Comparison of ENCODE assay signal across 2 cellular contexts in genomic region chr1:145799806-145800205, GRCh38.
TF ChIP-seq lines count a peak whose summit lies in the region.

No MANE protein-coding gene starts in this region.

TF ChIP-seq in HEK293, 187 proteins besides CTCF, POLR2A, EP300 and RAD21:
- TF ChIP-seq ZNF501 (tag by site-specific recombination; IDR thresholded peaks at IDR 0.05) (no peak), GLIS1 (tag by site-specific recombination; IDR thresholded peaks at IDR 0.05) (0 out of 2 replicates have a peak, but pooled peaks have one; percentile 23), FEZF1 (tag by site-specific recombination; IDR thresholded peaks at IDR 0.05) (no peak)

TF ChIP-seq in K562, 482 proteins besides CTCF, POLR2A, EP300 and RAD21:
- TF ChIP-seq ZFP36 (IDR thresholded peaks at IDR 0.05; ENCODE audit: low read depth, low read length, partially characterized antibody) = no peak
- TF ChIP-seq ZNF316 (IDR thresholded peaks at IDR 0.05) = peak; percentile 38; the same call in 1 of the 2 replicates
- 0 out of 2 replicates have a peak, but pooled peaks have one; percentile 24 for TF ChIP-seq C11orf30 (IDR thresholded peaks at IDR 0.05; ENCODE audit: low read depth)
